ENCODE assay signal across 8 cellular contexts in genomic region chr19:37217533-37217854, GRCh38. TPM values are rescaled to one million over a fixed set of nuclear protein-coding genes. Genes with fewer than 3 reads are reported as not detected.
A peak's percentile ranks its signal among the peaks of the same experiment; 100 is the strongest.
DNase-seq lines count a peak whose midpoint lies in the region; ATAC-seq and TF ChIP-seq lines count a peak whose summit lies in the region.

No MANE protein-coding gene starts in this region.

- H3K27ac ChIP-seq in CD4-positive, CD25-positive, alpha-beta regulatory T cell (ENCODE audit: insufficient read depth, low read length, poor library complexity, severe bottlenecking): peak overlapping the region; percentile 82
- H3K27ac ChIP-seq in H9 (ENCODE audit: insufficient read length, low read depth, low read length): peak overlapping the region; percentile 53
- peak overlapping the region; percentile 87 to 96 (median 90) for H3K27ac ChIP-seq in transverse colon

- H3K4me3 ChIP-seq in CD4-positive, CD25-positive, alpha-beta regulatory T cell (ENCODE audit: low read depth, low read length): peak overlapping the region; percentile 95
- H3K4me3 ChIP-seq in kidney epithelial cell (ENCODE audit: low read depth, low read length) (peak overlapping the region; percentile 90), transverse colon (peak overlapping the region; percentile 61 to 86 (median 80))

- no peaks in the 10 kb centered on the region for H4K20me1 ChIP-seq in H9 (ENCODE audit: control insufficient read depth, insufficient read depth, insufficient read length)

- intact Hi-C loops in activated CD8-positive, alpha-beta T cell treated with anti-CD3 and anti-CD28 coated beads for 36 hours (cut with micrococcal nuclease): no loop called here
- intact Hi-C loops in transverse colon (cut with DNase I; ENCODE audit: low total_unique reads): no loop called here

- no peak overlapping the region for H3T11ph ChIP-seq in H9 (ENCODE audit: low read length)

- no peak for ATAC-seq in CD4-positive, CD25-positive, alpha-beta regulatory T cell (ENCODE audit: low read depth in 2 of 2)
- ATAC-seq in activated CD8-positive, alpha-beta T cell treated with anti-CD3 and anti-CD28 coated beads for 36 hours: peak; percentile 90

- no peak overlapping the region for H3K18ac ChIP-seq in H9 (ENCODE audit: insufficient read length, low read depth, low read length)

- no peak for TF ChIP-seq POLR2A in transverse colon (IDR thresholded peaks at IDR 0.05)

- H3K9me3 Mint-ChIP-seq in CD4-positive, CD25-positive, alpha-beta regulatory T cell: peaks cover 0 to 24% (median 5%) of the 10 kb centered on the region in 7 donors
- peaks cover 6 to 33% of the 10 kb centered on the region in 2 experiments for H3K9me3 Mint-ChIP-seq in H9
- H3K9me3 Mint-ChIP-seq in activated CD8-positive, alpha-beta T cell treated with anti-CD3 and anti-CD28 coated beads for 36 hours: peaks cover 5% of the 10 kb centered on the region

- peaks cover 27% of the 10 kb centered on the region for H3K36me3 Mint-ChIP-seq in CD4-positive, CD25-positive, alpha-beta regulatory T cell
- H3K36me3 Mint-ChIP-seq in H9 (ENCODE audit: insufficient read depth in 1 of 3, low read depth in 3 of 3): peaks cover under 1 to 30% (median 16%) of the 10 kb centered on the region in 3 experiments
- H3K36me3 Mint-ChIP-seq in activated CD8-positive, alpha-beta T cell treated with anti-CD3 and anti-CD28 coated beads for 36 hours (ENCODE audit: low read depth): peaks cover 40% of the 10 kb centered on the region

- TF ChIP-seq EP300 in transverse colon (IDR thresholded peaks at IDR 0.05; ENCODE audit: low read depth): no peak

- no peak overlapping the region for H2AK5ac ChIP-seq in H9 (ENCODE audit: insufficient read length, low read length)

- H3K4me2 ChIP-seq in H9 (ENCODE audit: insufficient read depth, insufficient read length, low read length): peak overlapping the region; percentile 93

- H2BK120ac ChIP-seq in H9 (ENCODE audit: low read depth, low read length, poor library complexity, severe bottlenecking): no peak overlapping the region

- no peak overlapping the region for H2BK20ac ChIP-seq in H9 (ENCODE audit: low read depth, low read length, poor library complexity, severe bottlenecking)

- in situ Hi-C loops in transverse colon (cut with MboI; ENCODE audit: low pct_ligation_motif_present in 1 of 4, low pct_unique_long_range_greater_than_20kb in 1 of 4, low sequenced_read_pairs in 3 of 4): loop anchor here in 1 of 4 donors (25.0 kb wide), 1 partner anchor 120 kb away; a partner anchor contains a TSS

- H2BK15ac ChIP-seq in H9 (ENCODE audit: low read depth, low read length): no peak overlapping the region

- peak overlapping the region; percentile 91 to 96 (median 94) for H3K4me3 Mint-ChIP-seq in CD4-positive, CD25-positive, alpha-beta regulatory T cell
- peak overlapping the region; percentile 84 to 97 for H3K4me3 Mint-ChIP-seq in H9
- peak overlapping the region; percentile 95 for H3K4me3 Mint-ChIP-seq in activated CD8-positive, alpha-beta T cell treated with anti-CD3 and anti-CD28 coated beads for 36 hours

- H3K23me2 ChIP-seq in H9 (ENCODE audit: insufficient read length, low read depth, low read length, poor library complexity, severe bottlenecking): peaks cover 8% of the 10 kb centered on the region

- no peak overlapping the region for H4K5ac ChIP-seq in H9 (ENCODE audit: insufficient read length, low read depth, low read length)

- H2BK5ac ChIP-seq in H9 (ENCODE audit: insufficient read length, low read length): no peak overlapping the region

- peaks cover 15% of the 10 kb centered on the region for H3K4me1 ChIP-seq in CD4-positive, CD25-positive, alpha-beta regulatory T cell (ENCODE audit: control insufficient read depth, insufficient read depth, low read length, poor library complexity, severe bottlenecking)
- no peaks in the 10 kb centered on the region for H3K4me1 ChIP-seq in H9 (ENCODE audit: insufficient read depth, low read length)
- peaks cover 4 to 13% (median 10%) of the 10 kb centered on the region in 4 donors for H3K4me1 ChIP-seq in transverse colon

- H3K56ac ChIP-seq in H9 (ENCODE audit: insufficient read length, low read depth, low read length): no peak overlapping the region

- no peak for DNase-seq in CD4-positive, CD25-positive, alpha-beta regulatory T cell
- DNase-seq in H9: no peak
- DNase-seq in activated CD8-positive, alpha-beta T cell treated with anti-CD3 and anti-CD28 coated beads for 36 hours: no peak
- no peak for DNase-seq in kidney epithelial cell (ENCODE audit: low read depth)
- no peak for DNase-seq in transverse colon
- DNase-seq in NCI-H69 (lab: John Stamatoyannopoulos, UW): no peak
- DNase-seq in inferior parietal cortex (ENCODE audit: extremely low spot score): no peak
- DNase-seq in DMS153 (lab: John Stamatoyannopoulos, UW): no peak

- POLR2A ChIA-PET in activated CD8-positive, alpha-beta T cell treated with anti-CD3 and anti-CD28 coated beads for 36 hours (lab: Charles Lee): interaction anchor here (0.9 to 1.6 kb wide), 3 partner anchors 9 to 689 kb away, joined by 3 to 5 read pairs (median 4); partner anchors contain the start of genes ZNF260 and ZNF420

- no peaks in the 10 kb centered on the region for H3K27me3 ChIP-seq in CD4-positive, CD25-positive, alpha-beta regulatory T cell (ENCODE audit: control insufficient read depth, insufficient read depth, low read length)
- H3K27me3 ChIP-seq in H9 (ENCODE audit: insufficient read depth, low read length) (no peaks in the 10 kb centered on the region), kidney epithelial cell (ENCODE audit: control insufficient read depth, insufficient read depth, low read length) (no peaks in the 10 kb centered on the region), transverse colon (no peaks in the 10 kb centered on the region)

- H3K23ac ChIP-seq in H9 (ENCODE audit: insufficient read length, low read depth, low read length): no peak overlapping the region

- no peak for TF ChIP-seq CTCF in H9 (conservative IDR thresholded peaks at IDR 0.05)
- no peak for TF ChIP-seq CTCF in activated CD8-positive, alpha-beta T cell treated with anti-CD3 and anti-CD28 coated beads for 36 hours (IDR thresholded peaks at IDR 0.05)
- TF ChIP-seq CTCF in kidney epithelial cell (IDR thresholded peaks at IDR 0.05; ENCODE audit: insufficient read depth, low read length, poor library complexity, severe bottlenecking): no peak
- no peak for TF ChIP-seq CTCF in transverse colon (IDR thresholded peaks at IDR 0.05)

- H3K9ac ChIP-seq in H9 (ENCODE audit: extremely low read depth, insufficient read length, low read length): peak overlapping the region; percentile 53

- H2BK12ac ChIP-seq in H9 (ENCODE audit: insufficient read length, low read depth, low read length): no peak overlapping the region

- H3K27ac Mint-ChIP-seq in CD4-positive, CD25-positive, alpha-beta regulatory T cell: peak overlapping the region; percentile 93 to 98 (median 97)
- no peak overlapping the region; a peak in 1 of 7 replicates for H3K27ac Mint-ChIP-seq in H9
- peak overlapping the region; percentile 99 for H3K27ac Mint-ChIP-seq in activated CD8-positive, alpha-beta T cell treated with anti-CD3 and anti-CD28 coated beads for 36 hours

- H3K79me2 ChIP-seq in H9 (ENCODE audit: insufficient read depth, low read length): peaks cover 1% of the 10 kb centered on the region; the same call in 1 of the 2 replicates

- H3K36me3 ChIP-seq in CD4-positive, CD25-positive, alpha-beta regulatory T cell (ENCODE audit: control insufficient read depth, insufficient read depth, low read length): peaks cover 30% of the 10 kb centered on the region
- H3K36me3 ChIP-seq in kidney epithelial cell (ENCODE audit: control insufficient read depth, insufficient read depth, low read length) (no peaks in the 10 kb centered on the region), transverse colon (peaks cover 0 to 21% (median 3%) of the 10 kb centered on the region in 4 donors)

- no peak overlapping the region for H4K91ac ChIP-seq in H9 (ENCODE audit: insufficient read length, low read depth, low read length)

- no peak overlapping the region for H3K14ac ChIP-seq in H9 (ENCODE audit: insufficient read depth, low read length)

- H2AFZ ChIP-seq in H9 (ENCODE audit: low read length): no peak overlapping the region

- H3K9me3 ChIP-seq in CD4-positive, CD25-positive, alpha-beta regulatory T cell (ENCODE audit: control insufficient read depth in 2 of 2, low read length in 2 of 2): peaks cover 14 to 20% of the 10 kb centered on the region in 2 experiments
- H3K9me3 ChIP-seq in H9 (ENCODE audit: control insufficient read depth, low read depth, low read length) (no peaks in the 10 kb centered on the region), transverse colon (no peaks in the 10 kb centered on the region)

- peaks cover 12 to 39% (median 24%) of the 10 kb centered on the region in 4 donors for H3K4me1 Mint-ChIP-seq in CD4-positive, CD25-positive, alpha-beta regulatory T cell
- peaks cover 6 to 9% of the 10 kb centered on the region in 2 experiments for H3K4me1 Mint-ChIP-seq in H9
- H3K4me1 Mint-ChIP-seq in activated CD8-positive, alpha-beta T cell treated with anti-CD3 and anti-CD28 coated beads for 36 hours (ENCODE audit: low read depth): peaks cover 22% of the 10 kb centered on the region

- no CpG with 5 or more reads among the region's 10 CpGs for WGBS in H9 (ENCODE audit: extremely low coverage, insufficient read length, low lambda C conversion rate)
- WGBS in transverse colon (ENCODE audit: low coverage in 1 of 2), 2 donors: 0% methylated on average over 5 to 10 of the region's 10 CpGs

- no peaks in the 10 kb centered on the region for H3K27me3 Mint-ChIP-seq in CD4-positive, CD25-positive, alpha-beta regulatory T cell
- H3K27me3 Mint-ChIP-seq in H9 (ENCODE audit: low read depth): no peaks in the 10 kb centered on the region; the same call in 1 of the 2 replicates
- H3K27me3 Mint-ChIP-seq in activated CD8-positive, alpha-beta T cell treated with anti-CD3 and anti-CD28 coated beads for 36 hours: no peaks in the 10 kb centered on the region

- H3K4ac ChIP-seq in H9 (ENCODE audit: low read depth, low read length): no peak overlapping the region

- H3K79me1 ChIP-seq in H9 (ENCODE audit: insufficient read depth, low read depth, low read length, poor library complexity, severe bottlenecking): no peaks in the 10 kb centered on the region

- CTCF ChIA-PET in activated CD8-positive, alpha-beta T cell treated with anti-CD3 and anti-CD28 coated beads for 36 hours (lab: Charles Lee): interaction anchor here (1.1 kb wide), 1 partner anchor 11 kb away, joined by 4 read pairs; no protein-coding TSS in a partner anchor

- no peak overlapping the region for H4K8ac ChIP-seq in H9 (replicated peaks; ENCODE audit: insufficient read length, low read depth, low read length)

RNA-seq across cellular contexts. Expression of gene ZNF383, which starts 0.5 kb away (rescaled TPM):
- 14.8 TPM for total RNA-seq in CD4-positive, CD25-positive, alpha-beta regulatory T cell
- polyA plus RNA-seq in CD4-positive, CD25-positive, alpha-beta regulatory T cell: 10 to 100 TPM in 2 of 4 donors, 1 to 10 TPM in 2; 8.3 to 16.9 (median 11.0) TPM
- 5.0 and 5.7 TPM in 2 replicates for total RNA-seq in H9 (2021)
- total RNA-seq in activated CD8-positive, alpha-beta T cell treated with anti-CD3 and anti-CD28 coated beads for 36 hours: 1 to 10 TPM; 8.4 to 9.1 TPM
- 4.9 and 9.1 TPM in 2 replicates for total RNA-seq in kidney epithelial cell
- total RNA-seq in transverse colon: 10 to 100 TPM in 1 of 4 donors, 1 to 10 TPM in 3; 1.5 to 54.9 (median 9.5) TPM

RNA-seq across cellular contexts. Expression of gene ZNF585B, which starts 7.2 kb away (rescaled TPM):
- 9.5 TPM for total RNA-seq in CD4-positive, CD25-positive, alpha-beta regulatory T cell
- 10 to 100 TPM in 2 of 4 donors, 1 to 10 TPM in 2; 4.5 to 14.6 (median 10.1) TPM for polyA plus RNA-seq in CD4-positive, CD25-positive, alpha-beta regulatory T cell
- total RNA-seq in H9 (2021) (5.5 and 7.4 TPM in 2 replicates), kidney epithelial cell (16.4 and 21.2 TPM in 2 replicates), transverse colon (10 to 100 TPM; 11.6 to 21.4 (median 13.8) TPM)
- 10 to 100 TPM in 1 of 2 experiments, 1 to 10 TPM in 1; 9.5 to 10.3 TPM for total RNA-seq in activated CD8-positive, alpha-beta T cell treated with anti-CD3 and anti-CD28 coated beads for 36 hours

RNA-seq across cellular contexts. Expression of gene ZNF585A, which starts 45.0 kb away (rescaled TPM):
- total RNA-seq in CD4-positive, CD25-positive, alpha-beta regulatory T cell: 7.5 TPM
- polyA plus RNA-seq in CD4-positive, CD25-positive, alpha-beta regulatory T cell: 10 to 100 TPM; 35.5 to 53.4 (median 46.6) TPM
- total RNA-seq in H9 (2021) (17.1 and 18.3 TPM in 2 replicates), kidney epithelial cell (14.0 and 15.5 TPM in 2 replicates), transverse colon (10 to 100 TPM in 1 of 4 donors, 1 to 10 TPM in 3; 2.2 to 12.9 (median 5.3) TPM)
- total RNA-seq in activated CD8-positive, alpha-beta T cell treated with anti-CD3 and anti-CD28 coated beads for 36 hours: 1 to 10 TPM; 7.0 to 9.5 TPM

Comparison
In these comparisons a context has a peak if more than half of its experiments do, and no peak if none do; other contexts are left out.
1. H3K27ac Mint-ChIP-seq: peak in CD4-positive, CD25-positive, alpha-beta regulatory T cell (3 of 3) and activated CD8-positive, alpha-beta T cell treated with anti-CD3 and anti-CD28 coated beads for 36 hours (single experiment); none in H9 (0 of 3).
2. Peak in every context shown above with its lines, with median percentiles within 50 percentile points of each other: H3K27ac ChIP-seq, H3K4me3 ChIP-seq and H3K4me3 Mint-ChIP-seq.